Comparison of ENCODE assay signal across 8 cellular contexts in genomic region chr11:77091146-77091940, GRCh38. TPM values are rescaled to one million over a fixed set of nuclear protein-coding genes. Genes with fewer than 3 reads are reported as not detected.
DNase-seq lines count a peak whose midpoint lies in the region; ATAC-seq and TF ChIP-seq lines count a peak whose summit lies in the region.

No MANE protein-coding gene starts in this region.

- intact Hi-C loops in activated CD4-positive, alpha-beta T cell treated with anti-CD3 and anti-CD28 coated beads for 36 hours (cut with DNase I, micrococcal nuclease) = loop anchor here (1.0 to 5.0 kb wide), 7 partner anchors 25 to 359 kb away; partner anchors contain the start of gene CAPN5 (in 2 of the 2)

- no peaks in the 10 kb centered on the region for H3K27me3 ChIP-seq in AG04450 (ENCODE audit: control insufficient read depth, insufficient read depth, low read length)

- H3K9me3 ChIP-seq in AG04450 (ENCODE audit: control insufficient read depth, insufficient read depth, low read length) = no peaks in the 10 kb centered on the region

- POLR2A ChIA-PET in AG04450 (lab: Yijun Ruan, JAX) = interaction anchor here (0.7 to 1.3 kb wide), 3 partner anchors 25 to 44 kb away, joined by 3 to 10 read pairs (median 6); partner anchors contain the start of gene CAPN5
- POLR2A ChIA-PET in activated CD4-positive, alpha-beta T cell treated with anti-CD3 and anti-CD28 coated beads for 36 hours (lab: Charles Lee) = interaction anchor here (0.6 kb wide), 1 partner anchor 55 kb away, joined by 3 read pairs; no protein-coding TSS in a partner anchor

- DNase-seq in AG04450 (ENCODE audit: low read depth, low spot score) (no peak), NCI-H446 (lab: John Stamatoyannopoulos, UW) (peak; percentile 72 to 75), cerebellar cortex (ENCODE audit: low spot score) (peak; percentile 85), left kidney (ENCODE audit: low read depth, low spot score) (peak; percentile 87)
- DNase-seq in activated CD4-positive, alpha-beta T cell treated with anti-CD3 and anti-CD28 coated beads for 36 hours = peak; percentile 90
- DNase-seq in stimulated activated CD4-positive, alpha-beta T cell treated with anti-CD3 and anti-CD28 coated beads, Interleukin-4, amount 100 ng/mL, for 4 hours = peak; percentile 70 to 74

- H3K4me3 ChIP-seq in AG04450 (ENCODE audit: low read depth, low read length) = no peak overlapping the region

- H3K9me3 Mint-ChIP-seq in activated CD4-positive, alpha-beta T cell treated with anti-CD3 and anti-CD28 coated beads for 36 hours (ENCODE audit: low read depth) = no peaks in the 10 kb centered on the region

- H3K36me3 Mint-ChIP-seq in activated CD4-positive, alpha-beta T cell treated with anti-CD3 and anti-CD28 coated beads for 36 hours (ENCODE audit: low read depth) = no peaks in the 10 kb centered on the region

- H3K4me1 Mint-ChIP-seq in activated CD4-positive, alpha-beta T cell treated with anti-CD3 and anti-CD28 coated beads for 36 hours = peaks cover 4% of the 10 kb centered on the region

- H3K4me3 Mint-ChIP-seq in activated CD4-positive, alpha-beta T cell treated with anti-CD3 and anti-CD28 coated beads for 36 hours = no peak overlapping the region

- H3K27me3 Mint-ChIP-seq in activated CD4-positive, alpha-beta T cell treated with anti-CD3 and anti-CD28 coated beads for 36 hours = no peaks in the 10 kb centered on the region

- H3K27ac ChIP-seq in AG04450 (ENCODE audit: low read depth, low read length) = no peak overlapping the region

- ATAC-seq in GM18858 (IDR thresholded peaks at IDR 0.05; ENCODE audit: unreplicated experiment) = peak; percentile 73
- ATAC-seq in HG03135 (IDR thresholded peaks at IDR 0.05; ENCODE audit: unreplicated experiment) = peak; percentile 70
- ATAC-seq in activated CD4-positive, alpha-beta T cell treated with anti-CD3 and anti-CD28 coated beads for 36 hours = peak; percentile 99

- H3K27ac Mint-ChIP-seq in activated CD4-positive, alpha-beta T cell treated with anti-CD3 and anti-CD28 coated beads for 36 hours = no peak overlapping the region

- CTCF ChIA-PET in AG04450 (lab: Charles Lee) = interaction anchor here (0.6 to 6.7 kb wide), 34 partner anchors 10 to 528 kb away, joined by 3 to 156 read pairs (median 4); partner anchors contain the start of genes CAPN5 and OMP
- CTCF ChIA-PET in activated CD4-positive, alpha-beta T cell treated with anti-CD3 and anti-CD28 coated beads for 36 hours (lab: Charles Lee) = interaction anchor here (0.6 to 4.1 kb wide), 39 partner anchors 10 to 1171 kb away, joined by 3 to 64 read pairs (median 4); partner anchors contain the start of genes CAPN5 and MYO7A

- peak; percentile 96 for TF ChIP-seq CTCF in AG04450 (IDR thresholded peaks at IDR 0.05; ENCODE audit: low read depth, low read length)

RNA-seq across cellular contexts. Expression of gene OMP, which starts 11.3 kb away (rescaled TPM):
- polyA plus RNA-seq in AG04450 (2011; rRNA removed) = not detected in 2 replicates
- polyA minus RNA-seq in AG04450 (2011; rRNA and poly(A)+ RNA removed) = 0.65 and 0.78 TPM in 2 replicates
- not detected for total RNA-seq in activated CD4-positive, alpha-beta T cell treated with anti-CD3 and anti-CD28 coated beads for 36 hours

RNA-seq across cellular contexts. Expression of gene CAPN5, which starts 24.6 kb away (rescaled TPM):
- 18.6 and 22.8 TPM in 2 replicates for polyA plus RNA-seq in AG04450 (2011; rRNA removed)
- 19.5 and 24.8 TPM in 2 replicates for polyA minus RNA-seq in AG04450 (2011; rRNA and poly(A)+ RNA removed)
- total RNA-seq in activated CD4-positive, alpha-beta T cell treated with anti-CD3 and anti-CD28 coated beads for 36 hours = under 1 TPM; 0.62 to 0.76 TPM

RNA-seq across cellular contexts. Expression of gene MYO7A, which starts 36.7 kb away (rescaled TPM):
- not detected in 2 replicates for polyA plus RNA-seq in AG04450 (2011; rRNA removed)
- not detected in 2 replicates for polyA minus RNA-seq in AG04450 (2011; rRNA and poly(A)+ RNA removed)
- under 1 TPM; 0.23 to 0.48 TPM for total RNA-seq in activated CD4-positive, alpha-beta T cell treated with anti-CD3 and anti-CD28 coated beads for 36 hours

RNA-seq across cellular contexts. Expression of gene B3GNT6, which starts 57.1 kb away (rescaled TPM):
- polyA plus RNA-seq in AG04450 (2011; rRNA removed) = not detected in 2 replicates
- not detected in 2 replicates for polyA minus RNA-seq in AG04450 (2011; rRNA and poly(A)+ RNA removed)
- not detected for total RNA-seq in activated CD4-positive, alpha-beta T cell treated with anti-CD3 and anti-CD28 coated beads for 36 hours
